ENCODE assay signal across 8 cellular contexts in genomic region chr5:149961186-149961685, GRCh38. TPM values are rescaled to one million over a fixed set of nuclear protein-coding genes. Genes with fewer than 3 reads are reported as not detected.
DNase-seq lines count a peak whose midpoint lies in the region; ATAC-seq and TF ChIP-seq lines count a peak whose summit lies in the region.

No MANE protein-coding gene starts in this region.

- peak overlapping the region; percentile 72 for H3K27ac ChIP-seq in CD4-positive, alpha-beta memory T cell (ENCODE audit: low read depth, low read length)
- H3K27ac ChIP-seq in duodenal mucosa (ENCODE audit: low read depth, low read length), result peak overlapping the region; percentile 64

- H3K27me3 Mint-ChIP-seq in CD4-positive, alpha-beta memory T cell, result no peaks in the 10 kb centered on the region
- no peaks in the 10 kb centered on the region for H3K27me3 Mint-ChIP-seq in nephron (ENCODE audit: low read depth)

- H3K27ac Mint-ChIP-seq in CD4-positive, alpha-beta memory T cell, result peak overlapping the region; percentile 61 to 91 (median 85)
- peak overlapping the region; percentile 37 to 87 (median 65) for H3K27ac Mint-ChIP-seq in nephron

- H3K36me3 Mint-ChIP-seq in CD4-positive, alpha-beta memory T cell, result peaks cover 0 to 7% of the 10 kb centered on the region in 2 donors
- H3K36me3 Mint-ChIP-seq in nephron (ENCODE audit: low read depth), result no peaks in the 10 kb centered on the region

- POLR2A ChIA-PET in CD4-positive, alpha-beta memory T cell (lab: Charles Lee; ENCODE audit: partially characterized antibody), result interaction anchor here (0.9 to 3.0 kb wide), 4 partner anchors 39 to 721 kb away, joined by 3 to 35 read pairs (median 4); partner anchors contain the start of genes HMGXB3 and TIGD6

- no peaks in the 10 kb centered on the region for H3K9me3 Mint-ChIP-seq in CD4-positive, alpha-beta memory T cell
- H3K9me3 Mint-ChIP-seq in nephron, result no peaks in the 10 kb centered on the region

- no peaks in the 10 kb centered on the region for H3K27me3 ChIP-seq in CD4-positive, alpha-beta memory T cell (ENCODE audit: insufficient read depth, low read length)
- no peaks in the 10 kb centered on the region for H3K27me3 ChIP-seq in MG63
- no peaks in the 10 kb centered on the region for H3K27me3 ChIP-seq in duodenal mucosa (ENCODE audit: control insufficient read depth in 1 of 2, insufficient read depth in 2 of 2, low read length in 2 of 2)

- peak overlapping the region; percentile 85 to 99 (median 96) for H3K4me3 Mint-ChIP-seq in CD4-positive, alpha-beta memory T cell
- peak overlapping the region; percentile 87 to 89 (median 87) for H3K4me3 Mint-ChIP-seq in nephron

- peaks cover 27 to 39% (median 31%) of the 10 kb centered on the region in 4 donors for H3K4me1 Mint-ChIP-seq in CD4-positive, alpha-beta memory T cell
- H3K4me1 Mint-ChIP-seq in nephron, result peaks cover 31% of the 10 kb centered on the region

- CTCF ChIA-PET in CD4-positive, alpha-beta memory T cell (lab: Charles Lee; ENCODE audit: partially characterized antibody), result interaction anchor here (0.9 to 5.0 kb wide), 8 partner anchors 11 to 327 kb away, joined by 3 to 51 read pairs (median 6); partner anchors contain the start of genes HMGXB3 and TIGD6

- peaks cover 27% of the 10 kb centered on the region for H3K4me1 ChIP-seq in CD4-positive, alpha-beta memory T cell (ENCODE audit: insufficient read depth, low read length)
- H3K4me1 ChIP-seq in duodenal mucosa (ENCODE audit: control insufficient read depth in 1 of 2, insufficient read depth in 2 of 2, low read length in 2 of 2), result peaks cover 12 to 18% of the 10 kb centered on the region in 2 donors

- H3K4me3 ChIP-seq in CD4-positive, alpha-beta memory T cell (ENCODE audit: low read length in 2 of 2), result peak overlapping the region; percentile 25 to 84
- H3K4me3 ChIP-seq in MG63, result peak overlapping the region; percentile 92
- H3K4me3 ChIP-seq in duodenal mucosa (ENCODE audit: low read depth in 1 of 2, low read length in 2 of 2), result peak overlapping the region; percentile 80 to 87

- peak in 1 of 5 donors; percentile 1 for DNase-seq in CD4-positive, alpha-beta memory T cell
- no peak for DNase-seq in MG63
- no peak for DNase-seq in NCI-H1694 treated with DMSO at 0.1 percent for 48 hours (lab: John Stamatoyannopoulos, UW)
- no peak for DNase-seq in NCI-H146 treated with DMSO at 0.1 percent for 48 hours (lab: John Stamatoyannopoulos, UW; ENCODE audit: unreplicated experiment)
- no peak for DNase-seq in NCI-H774 (lab: John Stamatoyannopoulos, UW)

- no peaks in the 10 kb centered on the region for H3K36me3 ChIP-seq in CD4-positive, alpha-beta memory T cell (ENCODE audit: insufficient read depth, low read length)
- no peaks in the 10 kb centered on the region for H3K36me3 ChIP-seq in MG63
- H3K36me3 ChIP-seq in duodenal mucosa (ENCODE audit: control insufficient read depth in 1 of 2, insufficient read depth in 2 of 2, low read length in 2 of 2), result no peaks in the 10 kb centered on the region

- H3K9ac ChIP-seq in duodenal mucosa (ENCODE audit: low read depth in 1 of 2, low read length in 2 of 2), result peak overlapping the region; percentile 79 to 83

- intact Hi-C loops in CD4-positive, alpha-beta memory T cell (cut with micrococcal nuclease), result loop anchor here (10.0 kb wide), 1 partner anchor 616 kb away; the partner anchor contains the start of gene GRPEL2

- ATAC-seq in HG03025 (IDR thresholded peaks at IDR 0.05; ENCODE audit: low FRiP score, unreplicated experiment), result no peak

- no peaks in the 10 kb centered on the region for H3K9me3 ChIP-seq in CD4-positive, alpha-beta memory T cell (ENCODE audit: control insufficient read depth in 1 of 2, low read length in 2 of 2)
- H3K9me3 ChIP-seq in MG63 (no peaks in the 10 kb centered on the region), duodenal mucosa (ENCODE audit: control insufficient read depth in 1 of 2, low read length in 2 of 2) (no peaks in the 10 kb centered on the region)

- TF ChIP-seq CTCF in nephron (IDR thresholded peaks at IDR 0.05; ENCODE audit: unreplicated experiment in 3 of 3), result no peak

RNA-seq across cellular contexts. Expression of gene SLC26A2, which starts 0.7 kb away (rescaled TPM):
- 10 to 100 TPM; 14.2 to 14.3 TPM for total RNA-seq in CD4-positive, alpha-beta memory T cell
- polyA plus RNA-seq in CD4-positive, alpha-beta memory T cell, result 1 to 10 TPM; 1.4 to 4.0 TPM
- 8.7 and 13.2 TPM in 2 replicates for total RNA-seq in MG63 (2014; rRNA removed; shearing (Covaris generic); ENCODE audit: low replicate concordance)

RNA-seq across cellular contexts. Expression of gene PDE6A, which starts 16.6 kb away (rescaled TPM):
- not detected for total RNA-seq in CD4-positive, alpha-beta memory T cell
- not detected for polyA plus RNA-seq in CD4-positive, alpha-beta memory T cell
- total RNA-seq in MG63 (2014; rRNA removed; shearing (Covaris generic); ENCODE audit: low replicate concordance), result not detected in 2 replicates

RNA-seq across cellular contexts. Expression of gene TIGD6, which starts 39.2 kb away (rescaled TPM):
- 1 to 10 TPM; 5.8 to 6.8 TPM for total RNA-seq in CD4-positive, alpha-beta memory T cell
- 1 to 10 TPM; 1.3 TPM for polyA plus RNA-seq in CD4-positive, alpha-beta memory T cell
- 4.9 and 6.6 TPM in 2 replicates for total RNA-seq in MG63 (2014; rRNA removed; shearing (Covaris generic); ENCODE audit: low replicate concordance)

RNA-seq across cellular contexts. Expression of gene HMGXB3, which starts 39.3 kb away (rescaled TPM):
- 10 to 100 TPM; 35.3 to 35.4 TPM for total RNA-seq in CD4-positive, alpha-beta memory T cell
- 10 to 100 TPM in 1 of 2 donors, 1 to 10 TPM in 1; 8.5 to 14.6 TPM for polyA plus RNA-seq in CD4-positive, alpha-beta memory T cell
- 28.9 and 38.2 TPM in 2 replicates for total RNA-seq in MG63 (2014; rRNA removed; shearing (Covaris generic); ENCODE audit: low replicate concordance)
